ENCODE assay signal across 32 cellular contexts in genomic region chr16:57960826-57961472, GRCh38. TPM values are rescaled to one million over a fixed set of nuclear protein-coding genes. Genes with fewer than 3 reads are reported as not detected.
"Had no signal": no experiment of that assay in that cellular context is flagged by ENCODE, and none has a peak within 500 bp of the region (broad histone marks: within the 10 kb centered on the region; RNA-seq: fewer than 3 reads in every experiment).

No MANE protein-coding gene starts in this region.

- H3K4me1 Mint-ChIP-seq: activated CD4-positive, alpha-beta T cell treated with anti-CD3 and anti-CD28 coated beads, Interleukin-2, amount 10 ng/mL, durations not matched to agents 24 days and 14 days; activated naive CD4-positive, alpha-beta T cell treated with anti-CD3 and anti-CD28 coated beads, Interleukin-2, amount 50 U/mL, for 24 hours had no signal

- H3K9ac ChIP-seq: SK-N-SH had no signal

- H3K4me1 ChIP-seq: adrenal gland, breast epithelium had no signal

- H3K27ac Mint-ChIP-seq: activated CD4-positive, alpha-beta T cell treated with anti-CD3 and anti-CD28 coated beads, Interleukin-2, amount 10 ng/mL, durations not matched to agents 24 days and 14 days; activated CD8-positive, alpha-beta T cell treated with anti-CD3 and anti-CD28 coated beads, Interleukin-2, amount 10 ng/mL, durations not matched to agents 7 days and 5 days; activated naive CD4-positive, alpha-beta T cell treated with anti-CD3 and anti-CD28 coated beads, Interleukin-2, amount 50 U/mL, for 24 hours; activated T-cell treated with anti-CD3 and anti-CD28 coated beads, Interleukin-2, amount 50 U/mL, for 24 hours; activated T-helper 2 cell treated with anti-CD3 and anti-CD28 coated beads, Interferon-gamma antibody, Interleukin-2, Interleukin-4, amounts not matched to agents 10 μg/mL and 5 μg/mL and 100 μg/mL, durations not matched to agents 14 hours and 24 hours and 36 hours; T-helper 1 cell treated with Interleukin-12 subunit alpha and Interleukin-12 subunit beta and Interleukin-4 antibody, amounts not matched to agents 30 μg/mL and 1 μg/mL, for 36 hours; T-helper 2 cell treated with Interferon-gamma antibody and Interleukin-4, amounts not matched to agents 5 μg/mL and 100 μg/mL, for 36 hours had no signal

- H3K27me3 Mint-ChIP-seq: activated CD4-positive, alpha-beta T cell treated with anti-CD3 and anti-CD28 coated beads, Interleukin-2, amount 10 ng/mL, durations not matched to agents 24 days and 14 days; activated naive CD4-positive, alpha-beta T cell treated with anti-CD3 and anti-CD28 coated beads, Interleukin-2, amount 50 U/mL, for 24 hours; activated T-cell treated with anti-CD3 and anti-CD28 coated beads, Interleukin-2, amount 50 U/mL, for 24 hours had no signal

- H3K4me3 ChIP-seq: adrenal gland, body of pancreas, breast epithelium, SJSA1 had no signal

- ATAC-seq: activated CD8-positive, alpha-beta T cell treated with anti-CD3 and anti-CD28 coated beads, Interleukin-2, amount 10 ng/mL, durations not matched to agents 7 days and 5 days; body of pancreas; Panc1 had no signal

- DNase-seq: activated CD4-positive, alpha-beta T cell treated with anti-CD3 and anti-CD28 coated beads, Interleukin-2, amount 10 ng/mL, durations not matched to agents 24 days and 14 days; activated CD4-positive, alpha-beta T cell treated with anti-CD3 and anti-CD28 coated beads, Interleukin-2, amount 50 U/mL, for 4 hours; activated CD8-positive, alpha-beta T cell treated with anti-CD3 and anti-CD28 coated beads, Interleukin-2, amount 10 ng/mL, durations not matched to agents 7 days and 5 days; activated gamma-delta T cell; activated naive CD4-positive, alpha-beta T cell treated with Interleukin-2 at 50 U/mL for 16 hours; activated T-cell treated with anti-CD3 and anti-CD28 coated beads, Interleukin-2, amount 50 U/mL, for 24 hours; adrenal gland; body of pancreas; Karpas-422; KBM-7; NCI-H1105; NCI-H1417 treated with DMSO at 0.1 percent for 48 hours; NCI-H187 treated with DMSO at 0.1 percent for 48 hours; NCI-H2081; NCI-H2171 treated with DMSO at 0.1 percent for 48 hours; NCI-H2227 treated with DMSO at 0.1 percent for 48 hours; NCI-H446; NCI-H510A treated with DMSO at 0.1 percent for 48 hours; NCI-H526 treated with DMSO at 0.1 percent for 48 hours; NCI-H774; SHP77 treated with DMSO at 0.1 percent for 48 hours; SK-N-SH had no signal

- H3K9me3 Mint-ChIP-seq: activated CD4-positive, alpha-beta T cell treated with anti-CD3 and anti-CD28 coated beads, Interleukin-2, amount 10 ng/mL, durations not matched to agents 24 days and 14 days; activated naive CD4-positive, alpha-beta T cell treated with anti-CD3 and anti-CD28 coated beads, Interleukin-2, amount 50 U/mL, for 24 hours; activated T-cell treated with anti-CD3 and anti-CD28 coated beads, Interleukin-2, amount 50 U/mL, for 24 hours; activated T-helper 2 cell treated with anti-CD3 and anti-CD28 coated beads, Interferon-gamma antibody, Interleukin-2, Interleukin-4, amounts not matched to agents 10 μg/mL and 5 μg/mL and 100 μg/mL, durations not matched to agents 14 hours and 24 hours and 36 hours; T-helper 1 cell treated with Interleukin-12 subunit alpha and Interleukin-12 subunit beta and Interleukin-4 antibody, amounts not matched to agents 30 μg/mL and 1 μg/mL, for 36 hours; T-helper 2 cell treated with Interferon-gamma antibody and Interleukin-4, amounts not matched to agents 5 μg/mL and 100 μg/mL, for 36 hours had no signal

- H3K27ac ChIP-seq: adrenal gland, body of pancreas, breast epithelium, SJSA1 had no signal

- H3K27me3 ChIP-seq: adrenal gland, body of pancreas, breast epithelium, SJSA1 had no signal

- H3K36me3 Mint-ChIP-seq: activated naive CD4-positive, alpha-beta T cell treated with anti-CD3 and anti-CD28 coated beads, Interleukin-2, amount 50 U/mL, for 24 hours had no signal

- H3K9me3 ChIP-seq: adrenal gland, body of pancreas, breast epithelium, SJSA1, SK-N-SH had no signal

- H3K4me2 ChIP-seq: SK-N-SH had no signal

- H3K4me3 Mint-ChIP-seq: activated CD4-positive, alpha-beta T cell treated with anti-CD3 and anti-CD28 coated beads, Interleukin-2, amount 10 ng/mL, durations not matched to agents 24 days and 14 days; activated CD8-positive, alpha-beta T cell treated with anti-CD3 and anti-CD28 coated beads, Interleukin-2, amount 10 ng/mL, durations not matched to agents 7 days and 5 days; activated naive CD4-positive, alpha-beta T cell treated with anti-CD3 and anti-CD28 coated beads, Interleukin-2, amount 50 U/mL, for 24 hours; activated T-cell treated with anti-CD3 and anti-CD28 coated beads, Interleukin-2, amount 50 U/mL, for 24 hours; T-helper 1 cell treated with Interleukin-12 subunit alpha and Interleukin-12 subunit beta and Interleukin-4 antibody, amounts not matched to agents 30 μg/mL and 1 μg/mL, for 36 hours; T-helper 2 cell treated with Interferon-gamma antibody and Interleukin-4, amounts not matched to agents 5 μg/mL and 100 μg/mL, for 36 hours had no signal

- H3K36me3 ChIP-seq: adrenal gland, breast epithelium, SJSA1 had no signal

RNA-seq across cellular contexts. Expression of gene CNGB1, which starts 10.0 kb away (rescaled TPM):
- total RNA-seq: activated CD4-positive, alpha-beta T cell treated with anti-CD3 and anti-CD28 coated beads, Interleukin-2, amount 10 ng/mL, durations not matched to agents 24 days and 14 days; activated CD8-positive, alpha-beta T cell treated with anti-CD3 and anti-CD28 coated beads, Interleukin-2, amount 10 ng/mL, durations not matched to agents 7 days and 5 days; activated T-helper 2 cell treated with anti-CD3 and anti-CD28 coated beads, Interferon-gamma antibody, Interleukin-2, Interleukin-4, amounts not matched to agents 10 μg/mL and 5 μg/mL and 100 μg/mL, durations not matched to agents 14 hours and 24 hours and 36 hours; astrocyte; body of pancreas; breast epithelium; MCF 10A; RPMI7951 had no signal
